Comparison of ENCODE assay signal across 8 cellular contexts in the genomic region with DNA sequence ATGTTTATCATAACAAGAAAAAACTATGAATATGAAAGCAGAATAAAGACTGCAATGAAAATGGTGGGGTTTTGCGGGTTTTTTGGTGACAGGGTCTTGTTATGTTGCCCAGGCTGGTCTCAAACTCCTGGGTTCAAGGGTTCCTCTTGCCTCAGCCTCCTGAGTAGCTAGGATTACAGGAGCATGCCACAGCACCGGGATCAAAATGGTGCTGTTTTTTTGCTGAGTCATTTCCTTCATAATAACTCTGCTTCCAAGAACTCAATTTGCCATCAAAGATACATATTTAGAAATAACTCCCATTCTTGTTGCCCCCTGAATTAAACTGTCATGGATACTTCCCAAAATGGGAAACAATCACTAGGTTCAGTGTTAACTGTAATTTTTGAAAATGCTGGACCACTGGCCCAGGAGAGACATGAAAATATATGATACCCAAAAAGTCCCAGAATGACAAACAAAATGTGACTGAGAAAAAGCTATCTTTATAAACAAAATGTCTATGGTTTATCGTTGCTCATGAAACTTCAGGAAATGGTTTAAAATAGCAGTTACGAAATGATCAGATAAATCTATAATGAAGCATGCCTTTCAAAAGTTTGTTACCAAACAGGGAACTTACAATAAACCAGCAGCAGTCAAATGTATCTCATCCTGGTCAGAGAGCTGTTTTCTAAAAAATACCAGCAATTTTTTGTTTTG. TPM values are rescaled to one million over a fixed set of nuclear protein-coding genes. Genes with fewer than 3 reads are reported as not detected.
DNase-seq lines count a peak whose midpoint lies in the region; ATAC-seq and TF ChIP-seq lines count a peak whose summit lies in the region.

No MANE protein-coding gene starts in this region.

- no peaks in the 10 kb centered on the region for H3K27me3 ChIP-seq in OCI-LY3 (ENCODE audit: low read depth, low read length)

- no peaks in the 10 kb centered on the region for H3K9me3 ChIP-seq in OCI-LY3 (ENCODE audit: insufficient read depth, low read length)

- DNase-seq in ELR (ENCODE audit: low read depth) (peak; percentile 58), chondrocyte (ENCODE audit: low spot score) (no peak), neural crest cell (ENCODE audit: low read depth, low spot score) (no peak), NCI-H774 (lab: John Stamatoyannopoulos, UW) (no peak), nucleus accumbens (lab: John Stamatoyannopoulos, UW) (no peak)
- DNase-seq in activated CD4-positive, alpha-beta T cell treated with anti-CD3 and anti-CD28 coated beads for 1 hour, result no peak

- no peak overlapping the region for H2AFZ ChIP-seq in OCI-LY3 (ENCODE audit: low read depth, low read length)

- peaks cover 93% of the 10 kb centered on the region for H3K79me2 ChIP-seq in OCI-LY3 (ENCODE audit: low read length)

- peak overlapping the region; percentile 82 for H3K27ac ChIP-seq in OCI-LY3 (ENCODE audit: low read length)

- H3K36me3 Mint-ChIP-seq in chondrocyte (ENCODE audit: low read depth), result no peaks in the 10 kb centered on the region
- H3K36me3 Mint-ChIP-seq in neural crest cell (ENCODE audit: low read depth), result no peaks in the 10 kb centered on the region

- TF ChIP-seq CTCF in OCI-LY3 (IDR thresholded peaks at IDR 0.05; ENCODE audit: low read depth, low read length) (no peak), chondrocyte (IDR thresholded peaks at IDR 0.05) (no peak), neural crest cell (conservative IDR thresholded peaks at IDR 0.05) (no peak)

- no peak overlapping the region for H3K4me3 Mint-ChIP-seq in chondrocyte (ENCODE audit: unreplicated experiment)
- no peak overlapping the region for H3K4me3 Mint-ChIP-seq in neural crest cell

- H3K9me3 Mint-ChIP-seq in chondrocyte (ENCODE audit: low read depth), result no peaks in the 10 kb centered on the region
- no peaks in the 10 kb centered on the region for H3K9me3 Mint-ChIP-seq in neural crest cell

- H3K4me2 ChIP-seq in OCI-LY3 (ENCODE audit: low read length), result peak overlapping the region; percentile 38

- H3K4me3 ChIP-seq in OCI-LY3 (ENCODE audit: low read length), result no peak overlapping the region

- H4K20me1 ChIP-seq in OCI-LY3 (ENCODE audit: insufficient read depth, low read length), result no peaks in the 10 kb centered on the region

- H3K4me1 Mint-ChIP-seq in chondrocyte (ENCODE audit: low read depth) (peaks cover 50% of the 10 kb centered on the region), neural crest cell (peaks cover 20% of the 10 kb centered on the region)

- H3K27me3 Mint-ChIP-seq in chondrocyte (ENCODE audit: low read depth), result no peaks in the 10 kb centered on the region
- H3K27me3 Mint-ChIP-seq in neural crest cell (ENCODE audit: low read depth), result no peaks in the 10 kb centered on the region

- no peak overlapping the region; the same call in 1 of the 2 replicates for H3K9ac ChIP-seq in OCI-LY3 (ENCODE audit: low read length)

- H3K27ac Mint-ChIP-seq in chondrocyte (ENCODE audit: unreplicated experiment) (peak overlapping the region; percentile 86), neural crest cell (ENCODE audit: unreplicated experiment) (peak overlapping the region; percentile 96)

- H3K4me1 ChIP-seq in OCI-LY3 (ENCODE audit: low read length), result peaks cover 50% of the 10 kb centered on the region

- no peak for ATAC-seq in HG02678 (IDR thresholded peaks at IDR 0.05; ENCODE audit: unreplicated experiment)

- peaks cover 14% of the 10 kb centered on the region for H3K36me3 ChIP-seq in OCI-LY3 (replicated peaks; ENCODE audit: low read depth, low read length)

RNA-seq across cellular contexts. Expression of gene ILRUN, which starts 32.1 kb away (rescaled TPM):
- total RNA-seq in chondrocyte, result 41.0 to 45.9 TPM (median 42.4 TPM) in 3 replicates
- 52.0 and 57.8 TPM in 2 replicates for total RNA-seq in neural crest cell
